14 cellular contexts compared by ENCODE assay signal in the genomic region with DNA sequence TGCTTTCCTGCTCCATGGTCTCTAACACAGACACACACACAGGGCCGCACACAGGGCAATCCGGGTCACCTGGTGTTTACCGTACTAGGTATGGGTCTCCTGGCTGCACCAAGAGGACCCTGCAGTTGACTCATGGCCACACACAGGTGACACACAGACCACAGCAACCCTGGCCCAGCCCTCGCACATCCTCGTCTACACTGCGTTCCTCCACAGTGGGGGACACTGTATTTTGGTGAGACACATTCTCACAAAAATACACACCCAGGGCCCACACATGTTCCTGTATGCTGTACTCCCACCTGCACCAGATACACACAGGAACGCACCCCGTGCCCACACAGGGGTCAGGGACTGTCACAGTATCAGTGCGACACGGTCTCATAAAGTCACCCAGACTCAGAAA. TPM values are rescaled to one million over a fixed set of nuclear protein-coding genes. Genes with fewer than 3 reads are reported as not detected.
A peak's percentile ranks its signal among the peaks of the same experiment; 100 is the strongest.
DNase-seq lines count a peak whose midpoint lies in the region; ATAC-seq, FAIRE-seq and TF ChIP-seq lines count a peak whose summit lies in the region.
"Had no signal": no experiment of that assay in that cellular context is flagged by ENCODE, and none has a peak within 500 bp of the region (broad histone marks: within the 10 kb centered on the region; RNA-seq: fewer than 3 reads in every experiment).

No MANE protein-coding gene starts in this region.

- H3K27me3 ChIP-seq in WERI-Rb-1 (ENCODE audit: insufficient read depth, low read depth, severe bottlenecking): no peaks in the 10 kb centered on the region
- H3K27me3 ChIP-seq in stomach: peaks cover 0 to 25% (median 0%) of the 10 kb centered on the region in 3 donors
- H3K27me3 ChIP-seq: brain microvascular endothelial cell had no signal

- H3K27ac ChIP-seq in WERI-Rb-1 (peak overlapping the region; percentile 53), kidney (ENCODE audit: low read depth in 2 of 2, low read length in 2 of 2) (peak overlapping the region; percentile 41 to 43), stomach (peak overlapping the region; percentile 81 to 88 (median 85))
- H3K27ac ChIP-seq: brain microvascular endothelial cell had no signal

- TF ChIP-seq EP300 in stomach (IDR thresholded peaks at IDR 0.05): no peak

- no peaks in the 10 kb centered on the region for H3K36me3 Mint-ChIP-seq in activated T-cell treated with anti-CD3 and anti-CD28 coated beads, Interleukin-2, amount 50 U/mL, for 4 hours (ENCODE audit: insufficient read depth)

- intact Hi-C loops in kidney (cut with DNase I) (no loop called here), stomach (cut with DNase I; ENCODE audit: low total_unique reads) (no loop called here)

- H3K9me3 ChIP-seq in WERI-Rb-1 (ENCODE audit: severe bottlenecking) (no peaks in the 10 kb centered on the region), kidney (ENCODE audit: control insufficient read depth in 1 of 2, low read length in 2 of 2) (no peaks in the 10 kb centered on the region), stomach (no peaks in the 10 kb centered on the region)

- DNase-seq in activated T-cell treated with anti-CD3 and anti-CD28 coated beads, Interleukin-2, amount 50 U/mL, for 4 hours: no peak
- no peak for DNase-seq in activated T-cell treated with anti-CD3 and anti-CD28 coated beads for 4 hours
- DNase-seq in WERI-Rb-1: no peak
- DNase-seq in kidney: no peak
- peak; percentile 39 for DNase-seq in stomach
- no peak for DNase-seq in AML-193 (lab: John Stamatoyannopoulos, UW)
- DNase-seq in NCI-H446 (lab: John Stamatoyannopoulos, UW): no peak
- DNase-seq in DMS153 (lab: John Stamatoyannopoulos, UW): no peak
- DNase-seq: brain microvascular endothelial cell, glutamatergic neuron, KBM-7, NCI-H2081 treated with DMSO at 0.1 percent for 48 hours, T-helper 9 cell had no signal

- no peak for TF ChIP-seq POLR2A in stomach (IDR thresholded peaks at IDR 0.05)

- H3K4me3 Mint-ChIP-seq in activated T-cell treated with anti-CD3 and anti-CD28 coated beads, Interleukin-2, amount 50 U/mL, for 4 hours: peak overlapping the region; percentile 38

- 31 to 68% (median 44%) methylated on average over 6 to 10 of the region's 10 CpGs for WGBS in stomach, 5 donors

- H3K4me1 ChIP-seq in kidney (ENCODE audit: control insufficient read depth in 1 of 2, insufficient read depth in 1 of 2, low read depth in 1 of 2, low read length in 2 of 2) (peaks cover 0 to 14% of the 10 kb centered on the region in 2 donors), stomach (peaks cover 25 to 37% (median 31%) of the 10 kb centered on the region in 4 donors)

- H3K36me3 ChIP-seq in WERI-Rb-1 (no peaks in the 10 kb centered on the region), kidney (ENCODE audit: control insufficient read depth in 1 of 2, insufficient read depth in 2 of 2, low read length in 2 of 2) (no peaks in the 10 kb centered on the region), stomach (no peaks in the 10 kb centered on the region)
- H3K36me3 ChIP-seq: brain microvascular endothelial cell had no signal

- peaks cover 26% of the 10 kb centered on the region for H3K27me3 Mint-ChIP-seq in activated T-cell treated with anti-CD3 and anti-CD28 coated beads, Interleukin-2, amount 50 U/mL, for 4 hours (ENCODE audit: low read depth)

- no peaks in the 10 kb centered on the region for H3K9me3 Mint-ChIP-seq in activated T-cell treated with anti-CD3 and anti-CD28 coated beads, Interleukin-2, amount 50 U/mL, for 4 hours

- peak in 1 of 2 donors; percentile 18 for ATAC-seq in activated T-cell treated with anti-CD3 and anti-CD28 coated beads, Interleukin-2, amount 50 U/mL, for 4 hours

- H3K4me3 ChIP-seq in WERI-Rb-1 (ENCODE audit: low read depth, low read length) (no peak overlapping the region), kidney (ENCODE audit: low read length in 2 of 2) (no peak overlapping the region), stomach (peak overlapping the region in 2 of 4 donors; percentile 69 to 70)

- no peak overlapping the region for H3K9ac ChIP-seq in kidney (ENCODE audit: low read length in 2 of 2)

- H3K4me1 Mint-ChIP-seq in activated T-cell treated with anti-CD3 and anti-CD28 coated beads, Interleukin-2, amount 50 U/mL, for 4 hours (ENCODE audit: low read depth): peaks cover 42% of the 10 kb centered on the region

- FAIRE-seq in kidney (lab: Jason Lieb, UNC): no peak
- FAIRE-seq: endometrium had no signal

- TF ChIP-seq CTCF in WERI-Rb-1 (IDR thresholded peaks at IDR 0.05; ENCODE audit: low read depth, low read length) (no peak), kidney (IDR thresholded peaks at IDR 0.05; ENCODE audit: borderline replicate concordance, extremely low read depth, insufficient read depth) (no peak), stomach (IDR thresholded peaks at IDR 0.05) (no peak)

RNA-seq across cellular contexts. Expression of a gene that starts 12.8 kb away (rescaled TPM):
- 1 to 10 TPM; 4.0 to 4.8 (median 4.2) TPM for total RNA-seq in activated T-cell treated with anti-CD3 and anti-CD28 coated beads, Interleukin-2, amount 50 U/mL, for 4 hours
- total RNA-seq in kidney: 17.5 TPM
- 4.5 TPM for polyA plus RNA-seq in kidney (ENCODE audit: insufficient read depth, low read depth, low replicate concordance)
- total RNA-seq in stomach: 10 to 100 TPM in 2 of 5 donors, 1 to 10 TPM in 3; 2.3 to 30.7 (median 8.9) TPM
- polyA plus RNA-seq in stomach: 10 to 100 TPM in 2 of 3 donors, 1 to 10 TPM in 1; 5.0 to 12.9 (median 11.0) TPM

RNA-seq across cellular contexts. Expression of a gene that starts 29.8 kb away (rescaled TPM):
- 100 to 1,000 TPM; 298 to 311 (median 303) TPM for total RNA-seq in activated T-cell treated with anti-CD3 and anti-CD28 coated beads, Interleukin-2, amount 50 U/mL, for 4 hours
- total RNA-seq in kidney (139 TPM), stomach (100 to 1,000 TPM in 4 of 5 donors, 10 to 100 TPM in 1; 84.3 to 390 (median 174) TPM)
- polyA plus RNA-seq in kidney (ENCODE audit: insufficient read depth, low read depth, low replicate concordance) (149 TPM), stomach (100 to 1,000 TPM; 145 to 179 (median 164) TPM)

RNA-seq across cellular contexts. Expression of a gene that starts 52.8 kb away (rescaled TPM):
- total RNA-seq in activated T-cell treated with anti-CD3 and anti-CD28 coated beads, Interleukin-2, amount 50 U/mL, for 4 hours: 100 to 1,000 TPM; 196 to 226 (median 206) TPM
- total RNA-seq in kidney (127 TPM), stomach (100 to 1,000 TPM in 4 of 5 donors, 10 to 100 TPM in 1; 45.2 to 365 (median 314) TPM)
- polyA plus RNA-seq in kidney (ENCODE audit: insufficient read depth, low read depth, low replicate concordance) (131 TPM), stomach (100 to 1,000 TPM in 2 of 3 donors, 10 to 100 TPM in 1; 88.8 to 144 (median 107) TPM)
